ENCODE assay signal across 8 cellular contexts in the genomic region with DNA sequence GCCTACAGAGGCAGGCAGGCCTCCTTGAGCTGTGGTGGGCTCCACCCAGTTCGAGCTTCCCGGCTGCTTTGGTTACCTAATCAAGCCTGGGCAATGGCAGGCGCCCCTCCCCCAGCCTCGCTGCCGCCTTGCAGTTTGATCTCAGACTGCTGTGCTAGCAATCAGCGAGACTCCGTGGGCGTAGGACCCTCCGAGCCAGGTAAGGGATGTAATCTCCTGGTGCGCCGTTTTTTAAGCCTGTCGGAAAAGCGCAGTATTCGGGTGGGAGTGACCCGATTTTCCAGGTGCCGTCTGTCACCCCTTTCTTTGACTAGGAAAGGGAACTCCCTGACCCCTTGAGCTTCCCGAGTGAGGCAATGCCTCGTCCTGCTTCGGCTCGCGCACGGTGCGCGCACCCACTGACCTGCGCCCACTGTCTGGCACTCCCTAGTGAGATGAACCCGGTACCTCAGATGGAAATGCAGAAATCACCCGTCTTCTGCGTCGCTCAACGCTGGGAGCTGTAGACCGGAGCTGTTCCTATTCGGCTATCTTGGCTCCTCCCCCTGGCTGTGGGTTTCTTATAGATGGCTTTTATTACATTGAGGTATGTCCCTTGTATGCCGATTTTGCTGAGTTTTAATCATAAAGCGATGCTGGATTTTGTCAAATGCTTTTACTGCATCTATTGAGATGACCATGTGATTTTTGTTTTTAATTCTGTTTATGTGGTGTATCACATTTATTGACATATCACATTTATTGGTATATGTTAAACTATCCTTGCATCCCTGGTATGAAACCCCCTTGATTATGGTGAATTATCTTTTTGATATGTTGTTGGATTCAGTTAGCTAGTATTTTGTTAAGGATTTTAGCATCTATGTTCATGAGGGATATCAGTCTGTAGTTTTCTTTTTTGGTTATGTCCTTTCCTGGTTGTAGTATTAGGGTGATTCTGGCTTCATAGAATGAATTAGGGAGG. TPM values are rescaled to one million over a fixed set of nuclear protein-coding genes. Genes with fewer than 3 reads are reported as not detected.
DNase-seq lines count a peak whose midpoint lies in the region; ATAC-seq and TF ChIP-seq lines count a peak whose summit lies in the region.
"Not testable (repeated sequence)": the region's sequence is repeated elsewhere in the genome, so short reads cannot be mapped to it uniquely, and the experiment has no call there.

No MANE protein-coding gene starts in this region.

- H3K9me3 ChIP-seq in SJCRH30 (replicated peaks); right cardiac atrium (ENCODE audit: control insufficient read depth, low read length); osteoblast (ENCODE audit: low read depth, low read length): not testable (repeated sequence)

- ATAC-seq in right cardiac atrium = not testable (repeated sequence)
- peak; percentile 88 for ATAC-seq in stimulated activated effector memory CD8-positive, alpha-beta T cell treated with anti-CD3 and anti-CD28 coated beads, Interleukin-12 subunit alpha, Interleukin-12 subunit beta, amount 100 ng/mL, for 72 hours

- H3K79me2 ChIP-seq in osteoblast (ENCODE audit: insufficient read depth, low read length) = not testable (repeated sequence)

- not testable (repeated sequence) for H3K27ac ChIP-seq in SJCRH30; right cardiac atrium (ENCODE audit: low read length); osteoblast (ENCODE audit: low read depth, low read length)

- H3K27me3 ChIP-seq in SJCRH30; right cardiac atrium (ENCODE audit: control insufficient read depth, insufficient read depth); osteoblast (ENCODE audit: insufficient read depth, low read length): not testable (repeated sequence)

- H3K27ac Mint-ChIP-seq in Calu3 (ENCODE audit: unreplicated experiment) = peak overlapping the region; percentile 54
- H3K27ac Mint-ChIP-seq in stimulated activated effector memory CD8-positive, alpha-beta T cell treated with anti-CD3 and anti-CD28 coated beads, Interleukin-12 subunit alpha, Interleukin-12 subunit beta, amount 100 ng/mL, for 72 hours = peak overlapping the region; percentile 78

- H3K4me2 ChIP-seq in osteoblast (ENCODE audit: insufficient read depth, low read length) = peak overlapping the region; percentile 39

- 4% methylated on average over 34 of the region's 34 CpGs for WGBS in right cardiac atrium

- BruUV-seq in Calu3 (replicated peaks; lab: Mats Ljungman, UMichigan) = not testable (repeated sequence)

- not testable (repeated sequence) for H2AFZ ChIP-seq in osteoblast (ENCODE audit: low read length)

- H3K36me3 ChIP-seq in SJCRH30; osteoblast (ENCODE audit: insufficient read depth, low read length): not testable (repeated sequence)

- not testable (repeated sequence) for H4K20me1 ChIP-seq in osteoblast (ENCODE audit: insufficient read depth, low read length)

- H3K36me3 Mint-ChIP-seq in Calu3 (ENCODE audit: insufficient read depth, unreplicated experiment); stimulated activated effector memory CD8-positive, alpha-beta T cell treated with anti-CD3 and anti-CD28 coated beads, Interleukin-12 subunit alpha, Interleukin-12 subunit beta, amount 100 ng/mL, for 72 hours: not testable (repeated sequence)

- peak; percentile 51 for DNase-seq in Calu3
- peak; percentile 38 for DNase-seq in MV-4-11 (lab: John Stamatoyannopoulos, UW)
- DNase-seq in SJCRH30 = peak; percentile 34 to 51
- peak; percentile 48 for DNase-seq in activated T-cell treated with anti-CD3 and anti-CD28 coated beads for 1 hour (ENCODE audit: low read depth)
- peak; percentile 39 to 42 for DNase-seq in cardiac fibroblast (ENCODE audit: low read depth in 2 of 2)
- DNase-seq in right cardiac atrium = peak in 2 of 3 donors; percentile 69 to 74
- not testable (repeated sequence) for DNase-seq in osteoblast (ENCODE audit: insufficient read length, low spot score, missing footprints)
- DNase-seq in stimulated activated effector memory CD8-positive, alpha-beta T cell treated with anti-CD3 and anti-CD28 coated beads, Interleukin-12 subunit alpha, Interleukin-12 subunit beta, amount 100 ng/mL, for 72 hours (ENCODE audit: low spot score in 2 of 2) = peak; percentile 27 to 77

- H3K4me3 ChIP-seq in SJCRH30 (peak overlapping the region; percentile 61), cardiac fibroblast (replicated peaks in 1 of 2; ENCODE audit: low read depth in 2 of 2, low read length in 2 of 2) (peak overlapping the region; percentile 18 to 27), osteoblast (ENCODE audit: insufficient read depth, low read length) (peak overlapping the region; percentile 51)
- not testable (repeated sequence) for H3K4me3 ChIP-seq in right cardiac atrium (ENCODE audit: low read length)

- H3K27me3 Mint-ChIP-seq in Calu3 (ENCODE audit: unreplicated experiment) = peaks cover 36% of the 10 kb centered on the region

- H3K9me3 Mint-ChIP-seq in Calu3 (ENCODE audit: low read depth, unreplicated experiment); stimulated activated effector memory CD8-positive, alpha-beta T cell treated with anti-CD3 and anti-CD28 coated beads, Interleukin-12 subunit alpha, Interleukin-12 subunit beta, amount 100 ng/mL, for 72 hours: not testable (repeated sequence)

- not testable (repeated sequence) for H3K4me1 Mint-ChIP-seq in Calu3 (ENCODE audit: low read depth, unreplicated experiment)
- peaks cover 21% of the 10 kb centered on the region for H3K4me1 Mint-ChIP-seq in stimulated activated effector memory CD8-positive, alpha-beta T cell treated with anti-CD3 and anti-CD28 coated beads, Interleukin-12 subunit alpha, Interleukin-12 subunit beta, amount 100 ng/mL, for 72 hours

- H3K4me3 Mint-ChIP-seq in Calu3 (ENCODE audit: low read depth, unreplicated experiment) = peak overlapping the region; percentile 87
- H3K4me3 Mint-ChIP-seq in stimulated activated effector memory CD8-positive, alpha-beta T cell treated with anti-CD3 and anti-CD28 coated beads, Interleukin-12 subunit alpha, Interleukin-12 subunit beta, amount 100 ng/mL, for 72 hours = peak overlapping the region; percentile 87

- H3K4me1 ChIP-seq in SJCRH30; right cardiac atrium (ENCODE audit: control insufficient read depth, insufficient read depth, low read length); osteoblast (ENCODE audit: insufficient read depth, low read length): not testable (repeated sequence)

- TF ChIP-seq CTCF in Calu3 (IDR thresholded peaks at IDR 0.05; ENCODE audit: unreplicated experiment); cardiac fibroblast (IDR thresholded peaks at IDR 0.05; ENCODE audit: low read depth, low read length); osteoblast (IDR thresholded peaks at IDR 0.05; ENCODE audit: extremely low read depth, low read depth, low read length): not testable (repeated sequence)

- intact Hi-C loops in Calu3 (cut with micrococcal nuclease; ENCODE audit: unreplicated experiment); right cardiac atrium (cut with DNase I): not testable (repeated sequence)

- CTCF ChIA-PET in Calu3 (lab: Charles Lee) = not testable (repeated sequence)

RNA-seq across cellular contexts. Expression of a gene that starts 43.4 kb away (rescaled TPM):
- 37.0 and 43.4 TPM in 2 replicates for total RNA-seq in Calu3 (2022)
- total RNA-seq in SJCRH30 (2014; rRNA removed; shearing (Covaris generic)) = 19.0 and 25.8 TPM in 2 replicates
- 10 to 100 TPM; 42.6 to 71.3 (median 53.5) TPM for total RNA-seq in right cardiac atrium
- polyA plus RNA-seq in right cardiac atrium = 44.2 TPM
- 190 and 220 TPM in 2 replicates for total RNA-seq in osteoblast
